In genomic region chr1:229408458-229409037, GRCh38 we compare ENCODE assay signal across 14 cellular contexts. TPM values are rescaled to one million over a fixed set of nuclear protein-coding genes. Genes with fewer than 3 reads are reported as not detected.
DNase-seq lines count a peak whose midpoint lies in the region; ATAC-seq, FAIRE-seq and TF ChIP-seq lines count a peak whose summit lies in the region.
"Had no signal": no experiment of that assay in that cellular context is flagged by ENCODE, and none has a peak within 500 bp of the region (broad histone marks: within the 10 kb centered on the region; RNA-seq: fewer than 3 reads in every experiment).

No MANE protein-coding gene starts in this region.

- peaks cover 3% of the 10 kb centered on the region for H3K36me3 Mint-ChIP-seq in activated naive CD8-positive, alpha-beta T cell
- no peaks in the 10 kb centered on the region for H3K36me3 Mint-ChIP-seq in activated naive CD8-positive, alpha-beta T cell treated with anti-CD3 and anti-CD28 coated beads for 36 hours
- no peaks in the 10 kb centered on the region for H3K36me3 Mint-ChIP-seq in type B pancreatic cell

- no peaks in the 10 kb centered on the region for H3K9me3 ChIP-seq in right atrium auricular region

- peak overlapping the region in 1 of 2 donors; percentile 3 for H3K4me3 ChIP-seq in right atrium auricular region

- H3K9me3 Mint-ChIP-seq in activated naive CD8-positive, alpha-beta T cell (ENCODE audit: low read depth) = no peaks in the 10 kb centered on the region
- H3K9me3 Mint-ChIP-seq in activated naive CD8-positive, alpha-beta T cell treated with anti-CD3 and anti-CD28 coated beads for 36 hours = no peaks in the 10 kb centered on the region
- no peaks in the 10 kb centered on the region for H3K9me3 Mint-ChIP-seq in type B pancreatic cell
- H3K9me3 Mint-ChIP-seq: activated T-cell treated with anti-CD3 and anti-CD28 coated beads, Interleukin-2, amount 50 U/mL, for 24 hours had no signal

- peaks cover 20% of the 10 kb centered on the region for H3K4me1 Mint-ChIP-seq in activated naive CD8-positive, alpha-beta T cell (ENCODE audit: low read depth)
- H3K4me1 Mint-ChIP-seq in activated naive CD8-positive, alpha-beta T cell treated with anti-CD3 and anti-CD28 coated beads for 36 hours = peaks cover 15% of the 10 kb centered on the region
- H3K4me1 Mint-ChIP-seq in type B pancreatic cell (ENCODE audit: unreplicated experiment) = peaks cover 23% of the 10 kb centered on the region

- H3K27me3 Mint-ChIP-seq in activated naive CD8-positive, alpha-beta T cell = peaks cover 40% of the 10 kb centered on the region
- peaks cover 85% of the 10 kb centered on the region for H3K27me3 Mint-ChIP-seq in activated naive CD8-positive, alpha-beta T cell treated with anti-CD3 and anti-CD28 coated beads for 36 hours
- peaks cover 44% of the 10 kb centered on the region for H3K27me3 Mint-ChIP-seq in type B pancreatic cell

- H3K4me1 ChIP-seq in right atrium auricular region = peaks cover 0 to 58% of the 10 kb centered on the region in 2 donors

- no peak for DNase-seq in activated naive CD8-positive, alpha-beta T cell treated with anti-CD3 and anti-CD28 coated beads for 36 hours
- DNase-seq in right atrium auricular region (ENCODE audit: low spot score) (peak; percentile 79), type B pancreatic cell (ENCODE audit: extremely low spot score, unreplicated experiment) (no peak), D721Med (ENCODE audit: insufficient read length, low spot score) (no peak)
- DNase-seq in activated CD4-positive, CD25-positive, alpha-beta regulatory T cell (lab: John Stamatoyannopoulos, UW) = no peak
- DNase-seq: activated T-cell treated with anti-CD3 and anti-CD28 coated beads, Interleukin-2, amount 50 U/mL, for 24 hours; central memory CD4-positive, alpha-beta T cell; MV-4-11 had no signal

- peaks cover 0 to 3% of the 10 kb centered on the region in 2 donors for H3K27me3 ChIP-seq in right atrium auricular region

- ATAC-seq in activated CD4-positive, CD25-positive, alpha-beta regulatory T cell treated with anti-CD3 and anti-CD28 coated beads, Interleukin-2, amount 50 U/mL, for 24 hours = no peak

- H3K27ac ChIP-seq in angular gyrus (ENCODE audit: low read depth, low read length) (peak overlapping the region; percentile 90), right atrium auricular region (peak overlapping the region; percentile 86 to 94)

- no peak for TF ChIP-seq CTCF in right atrium auricular region (IDR thresholded peaks at IDR 0.05)
- TF ChIP-seq CTCF in type B pancreatic cell (conservative IDR thresholded peaks at IDR 0.05) = no peak
- TF ChIP-seq CTCF in D721Med (IDR thresholded peaks at IDR 0.05; ENCODE audit: insufficient read depth, missing control alignments) = no peak

- no peak for FAIRE-seq in D721Med (lab: Jason Lieb, UNC)
- FAIRE-seq: TTC549 had no signal

- peak overlapping the region; percentile 81 for H3K4me3 Mint-ChIP-seq in activated naive CD8-positive, alpha-beta T cell
- no peak overlapping the region for H3K4me3 Mint-ChIP-seq in activated naive CD8-positive, alpha-beta T cell treated with anti-CD3 and anti-CD28 coated beads for 36 hours
- no peak overlapping the region for H3K4me3 Mint-ChIP-seq in type B pancreatic cell

- no peaks in the 10 kb centered on the region for H3K36me3 ChIP-seq in right atrium auricular region

- H3K27ac Mint-ChIP-seq in activated naive CD8-positive, alpha-beta T cell = no peak overlapping the region
- no peak overlapping the region for H3K27ac Mint-ChIP-seq in activated naive CD8-positive, alpha-beta T cell treated with anti-CD3 and anti-CD28 coated beads for 36 hours
- peak overlapping the region; percentile 61 for H3K27ac Mint-ChIP-seq in type B pancreatic cell
- H3K27ac Mint-ChIP-seq: activated T-cell treated with anti-CD3 and anti-CD28 coated beads, Interleukin-2, amount 50 U/mL, for 24 hours had no signal

RNA-seq across cellular contexts. Expression of gene ACTA1, which starts 25.3 kb away (rescaled TPM):
- total RNA-seq in activated naive CD8-positive, alpha-beta T cell treated with anti-CD3 and anti-CD28 coated beads for 36 hours = not detected
- total RNA-seq in right atrium auricular region (1,000 to 10,000 TPM in 1 of 2 donors, 100 to 1,000 TPM in 1; 422 to 3,527 TPM), type B pancreatic cell (ENCODE audit: low replicate concordance) (0.55 and 1.9 TPM in 2 replicates)
- total RNA-seq: fibroblast of villous mesenchyme, lung microvascular endothelial cell had no signal

Comparison
In these comparisons a context has a peak if more than half of its experiments do, and no peak if none do; other contexts are left out.
1. RNA of gene ACTA1, which starts 25.3 kb away (total RNA-seq): 422 to 3,527 TPM in right atrium auricular region; 0.55 to 1.9 TPM in type B pancreatic cell and not detected in activated naive CD8-positive, alpha-beta T cell treated with anti-CD3 and anti-CD28 coated beads for 36 hours; every median in the first group is over 100 times any median in the second.